ENCODE assay signal across 18 cellular contexts in the genomic region with DNA sequence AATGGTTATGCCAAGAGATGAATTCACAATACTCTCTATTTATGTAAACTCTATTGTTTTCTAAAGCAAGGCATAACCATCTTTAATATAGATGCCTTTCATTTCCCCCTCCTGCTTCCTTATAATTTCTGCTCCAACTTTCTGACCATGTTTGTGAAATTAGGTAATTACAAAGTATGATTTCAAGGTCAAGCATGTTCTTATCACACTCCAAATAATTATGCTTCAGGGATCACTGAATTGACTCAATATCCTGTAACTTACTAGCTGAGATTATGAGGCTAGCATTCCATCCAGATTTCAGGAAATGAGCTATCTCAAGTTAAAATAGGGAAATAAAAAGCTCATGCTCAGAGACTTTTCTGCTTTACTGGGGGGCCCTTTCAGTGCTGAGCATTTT.
DNase-seq lines count a peak whose midpoint lies in the region; ATAC-seq and TF ChIP-seq lines count a peak whose summit lies in the region.
"Had no signal": no experiment of that assay in that cellular context is flagged by ENCODE, and none has a peak within 500 bp of the region (broad histone marks: within the 10 kb centered on the region; RNA-seq: fewer than 3 reads in every experiment).

No MANE protein-coding gene starts in this region.

- ATAC-seq in Right ventricle myocardium inferior (peak; percentile 44), Right ventricle myocardium superior (ENCODE audit: poor library complexity) (no peak)
- ATAC-seq: body of pancreas had no signal

- DNase-seq in Right ventricle myocardium inferior (ENCODE audit: missing footprints) (no peak), Right ventricle myocardium superior (no peak), adipocyte (ENCODE audit: low read depth) (peak; percentile 38), fibroblast of villous mesenchyme (ENCODE audit: low read depth) (peak; percentile 79), renal cortical epithelial cell (ENCODE audit: low read depth) (peak; percentile 28), hypothalamus (lab: John Stamatoyannopoulos, UW) (no peak), NCI-H1930 (lab: John Stamatoyannopoulos, UW) (no peak), C1 segment of cervical spinal cord (lab: John Stamatoyannopoulos, UW) (no peak)
- DNase-seq: activated CD4-positive, alpha-beta T cell treated with anti-CD3 and anti-CD28 coated beads, Interleukin-2, amount 10 ng/mL, durations not matched to agents 24 days and 14 days; activated naive CD8-positive, alpha-beta T cell treated with anti-CD3 and anti-CD28 coated beads for 36 hours; body of pancreas; Caco-2; NCI-H1417; NCI-H2171 treated with DMSO at 0.1 percent for 48 hours; stimulated activated CD4-positive, alpha-beta T cell treated with anti-CD3 and anti-CD28 coated beads, Interleukin-12 subunit alpha, Interleukin-12 subunit beta, amount 100 ng/mL, for 4 hours; uterus had no signal

- no peak for TF ChIP-seq CTCF in fibroblast of villous mesenchyme (IDR thresholded peaks at IDR 0.05; ENCODE audit: insufficient read depth, low read depth, low read length)

- H3K27me3 ChIP-seq in adipocyte (replicated peaks; ENCODE audit: control insufficient read depth, insufficient read depth, low read length): no peaks in the 10 kb centered on the region
- H3K27me3 ChIP-seq: body of pancreas, SJSA1, uterus had no signal

- H3K4me3 ChIP-seq in adipocyte (ENCODE audit: low read length) (no peak overlapping the region), fibroblast of villous mesenchyme (ENCODE audit: low read depth, low read length) (no peak overlapping the region)
- H3K4me3 ChIP-seq: body of pancreas, coronary artery, SJSA1, uterus had no signal

- intact Hi-C loops in Right ventricle myocardium inferior (cut with DNase I): no loop called here
- intact Hi-C loops in Right ventricle myocardium superior (cut with DNase I): no loop called here

- H3K36me3 ChIP-seq in adipocyte (ENCODE audit: control insufficient read depth, insufficient read depth, low read length, severe bottlenecking): no peaks in the 10 kb centered on the region
- H3K36me3 ChIP-seq: SJSA1, uterus had no signal

- no peaks in the 10 kb centered on the region for H3K9me3 ChIP-seq in adipocyte (ENCODE audit: control insufficient read depth, low read length)
- H3K9me3 ChIP-seq: body of pancreas, Caco-2, SJSA1, uterus had no signal

- H3K4me1 ChIP-seq in adipocyte (ENCODE audit: control insufficient read depth, insufficient read depth, low read length): peaks cover 20% of the 10 kb centered on the region
- H3K4me1 ChIP-seq: body of pancreas, Caco-2, SJSA1, uterus had no signal

- H3K9ac ChIP-seq in adipocyte (ENCODE audit: low read length): peak overlapping the region; percentile 41

Comparison
In these comparisons a context has a peak if more than half of its experiments do, and no peak if none do; other contexts are left out.
1. DNase-seq: peak in adipocyte (single experiment), fibroblast of villous mesenchyme (single experiment) and renal cortical epithelial cell (single experiment); none in Right ventricle myocardium inferior (single experiment), Right ventricle myocardium superior (single experiment), hypothalamus (0 of 51), NCI-H1930 (0 of 2) and C1 segment of cervical spinal cord (0 of 14).